ENCODE assay signal across 10 cellular contexts in genomic region chr4:105196523-105197145, GRCh38. TPM values are rescaled to one million over a fixed set of nuclear protein-coding genes. Genes with fewer than 3 reads are reported as not detected.
DNase-seq lines count a peak whose midpoint lies in the region; ATAC-seq, FAIRE-seq and TF ChIP-seq lines count a peak whose summit lies in the region.
"Had no signal": no experiment of that assay in that cellular context is flagged by ENCODE, and none has a peak within 500 bp of the region (broad histone marks: within the 10 kb centered on the region; RNA-seq: fewer than 3 reads in every experiment).

No MANE protein-coding gene starts in this region.

- H4K20me1 ChIP-seq in GM23248 (ENCODE audit: insufficient read depth) (no peaks in the 10 kb centered on the region), keratinocyte (ENCODE audit: control insufficient read depth, extremely low read depth, insufficient read depth, low read length) (no peaks in the 10 kb centered on the region)

- no peaks in the 10 kb centered on the region for H3K9me2 ChIP-seq in GM23248 (ENCODE audit: insufficient read depth)

- H3K4me1 ChIP-seq in GM23248 (ENCODE audit: insufficient read depth) (peaks cover 68% of the 10 kb centered on the region), keratinocyte (ENCODE audit: control insufficient read depth, extremely low read depth, insufficient read depth, low read length) (peaks cover 24% of the 10 kb centered on the region)

- peak; percentile 34 for TF ChIP-seq CTCF in AG10803 (conservative IDR thresholded peaks at IDR 0.05; ENCODE audit: low read length)
- peak in 2 of 3 experiments; percentile 20 to 21 for TF ChIP-seq CTCF in keratinocyte (optimal IDR thresholded peaks at IDR 0.05 in 1 of 3, IDR thresholded peaks at IDR 0.05 in 1 of 3, conservative IDR thresholded peaks at IDR 0.05 in 1 of 3; ENCODE audit: extremely low read depth in 1 of 3, insufficient read depth in 2 of 3, low read length in 3 of 3)

- H3K4me3 ChIP-seq in AG10803 (ENCODE audit: low read length) = no peak overlapping the region
- no peak overlapping the region for H3K4me3 ChIP-seq in GM23248
- no peak overlapping the region for H3K4me3 ChIP-seq in keratinocyte (ENCODE audit: control insufficient read depth in 2 of 3, extremely low read depth in 1 of 3, insufficient read depth in 2 of 3, low read depth in 1 of 3, low read length in 3 of 3)

- FAIRE-seq in keratinocyte (lab: Jason Lieb, UNC) = no peak

- in situ Hi-C loops in GM23248 (cut with MboI) = no loop called here

- H3K9me3 ChIP-seq in GM23248 (ENCODE audit: low read depth) (no peaks in the 10 kb centered on the region), keratinocyte (ENCODE audit: control insufficient read depth, low read depth, low read length) (no peaks in the 10 kb centered on the region)

- dilution Hi-C loops in keratinocyte (cut with MboI; ENCODE audit: extremely low pct_ligation_motif_present, low sequenced_read_pairs) = no loop called here

- DNase-seq in AG10803 (ENCODE audit: low read depth) = no peak
- peak; percentile 10 for DNase-seq in GM23248
- DNase-seq in keratinocyte (ENCODE audit: low read depth, low spot score) = no peak
- no peak for DNase-seq in NCI-H1105 treated with DMSO at 0.1 percent for 48 hours (lab: John Stamatoyannopoulos, UW)
- DNase-seq in NCI-H2227 treated with DMSO at 0.1 percent for 48 hours (lab: John Stamatoyannopoulos, UW) = no peak
- DNase-seq in NCI-H526 (lab: John Stamatoyannopoulos, UW) = no peak
- DNase-seq: activated effector memory CD4-positive, alpha-beta T cell treated with anti-CD3 and anti-CD28 coated beads, Interleukin-2, amount 50 U/mL, for 16 hours; NCI-H1694 treated with DMSO at 0.1 percent for 48 hours had no signal

- 89 to 92% methylated on average over 5 of the region's 5 CpGs for WGBS in GM23248 (ENCODE audit: low coverage in 1 of 2, low lambda C conversion rate in 2 of 2, missing lambda C conversion rate in 2 of 2), 2 experiments

- H3K79me2 ChIP-seq in GM23248 (ENCODE audit: insufficient read depth) (peaks cover 19% of the 10 kb centered on the region), keratinocyte (ENCODE audit: control insufficient read depth, insufficient read depth, low read length) (peaks cover 13% of the 10 kb centered on the region)

- H3K9ac ChIP-seq in GM23248 = no peak overlapping the region
- H3K9ac ChIP-seq in keratinocyte (ENCODE audit: control insufficient read depth, extremely low read depth, insufficient read depth, low read length) = no peak overlapping the region

- H3F3A ChIP-seq in GM23248 (ENCODE audit: insufficient read depth) = peaks cover 14% of the 10 kb centered on the region; the same call in 1 of the 2 replicates

- no peaks in the 10 kb centered on the region for H3K36me3 ChIP-seq in GM23248 (ENCODE audit: low read depth)
- peaks cover 2 to 3% of the 10 kb centered on the region in 2 experiments for H3K36me3 ChIP-seq in keratinocyte (ENCODE audit: control insufficient read depth in 2 of 2, extremely low read depth in 1 of 2, insufficient read depth in 2 of 2, low read length in 2 of 2)

- H3K9me1 ChIP-seq in keratinocyte (ENCODE audit: control insufficient read depth, extremely low read depth, insufficient read depth, low read length) = no peaks in the 10 kb centered on the region

- H3K4me2 ChIP-seq in GM23248 (ENCODE audit: unreplicated experiment) = no peak overlapping the region
- no peak overlapping the region for H3K4me2 ChIP-seq in keratinocyte (ENCODE audit: control insufficient read depth, extremely low read depth, insufficient read depth, low read depth, low read length)

- no peak overlapping the region for H2AFZ ChIP-seq in GM23248
- no peak overlapping the region for H2AFZ ChIP-seq in keratinocyte (ENCODE audit: control insufficient read depth, low read length)

- no peaks in the 10 kb centered on the region for H3K27me3 ChIP-seq in GM23248 (replicated peaks; ENCODE audit: insufficient read depth)
- no peaks in the 10 kb centered on the region for H3K27me3 ChIP-seq in keratinocyte (ENCODE audit: control insufficient read depth, extremely low read depth, insufficient read depth, low read length)

- H3K27ac ChIP-seq in GM23248 = no peak overlapping the region
- H3K27ac ChIP-seq in keratinocyte (ENCODE audit: control insufficient read depth, insufficient read depth, low read length) = no peak overlapping the region

- ATAC-seq in SK-N-SH treated with all-trans-retinoic acid at 6 μM for 48 hours (peak; percentile 46), HG03378 (IDR thresholded peaks at IDR 0.05; ENCODE audit: unreplicated experiment) (no peak)

TF ChIP-seq in SK-N-SH treated with all-trans-retinoic acid at 6 μM for 48 hours, 23 proteins besides CTCF, POLR2A, EP300 and RAD21:
- no peak for TF ChIP-seq PATZ1 (CRISPR knock-in tag; IDR thresholded peaks at IDR 0.05; ENCODE audit: borderline replicate concordance)
- no peak for TF ChIP-seq TSHZ2 (CRISPR knock-in tag; IDR thresholded peaks at IDR 0.05)

RNA-seq across cellular contexts. Expression of gene TET2, which starts 50.0 kb away (rescaled TPM):
- total RNA-seq in GM23248 (2014; rRNA removed; shearing (Covaris generic)) = 5.6 and 7.6 TPM in 2 replicates
- polyA plus RNA-seq in GM23248 (2016; fragmentation: Nextera tagmentation; extraction: Ambion mirVana) (5.7 and 7.1 TPM in 2 replicates), keratinocyte (6.6 to 9.6 TPM (median 7.8 TPM) in 3 replicates)
- 4.6 TPM for polyA plus RNA-seq in keratinocyte (2011; ENCODE audit: low read depth)
- polyA plus RNA-seq in keratinocyte (2011; cell fraction: cytosol; rRNA removed) = 3.1 and 5.9 TPM in 2 replicates
- polyA plus RNA-seq in keratinocyte (2011; cell fraction: nucleus; rRNA removed) = 12.5 and 16.4 TPM in 2 replicates
- 4.7 and 7.1 TPM in 2 replicates for polyA plus RNA-seq in keratinocyte (2012; ENCODE audit: low replicate concordance)
- 16.3 to 45.5 TPM (median 24.2 TPM) in 3 replicates for polyA minus RNA-seq in keratinocyte
- 7.3 TPM for polyA minus RNA-seq in keratinocyte (2011; cell fraction: cytosol; rRNA and poly(A)+ RNA removed)
- polyA minus RNA-seq in keratinocyte (2011; cell fraction: nucleus; rRNA and poly(A)+ RNA removed) = 31.7 and 60.4 TPM in 2 replicates
